ENCODE assay signal across 10 cellular contexts in the genomic region with DNA sequence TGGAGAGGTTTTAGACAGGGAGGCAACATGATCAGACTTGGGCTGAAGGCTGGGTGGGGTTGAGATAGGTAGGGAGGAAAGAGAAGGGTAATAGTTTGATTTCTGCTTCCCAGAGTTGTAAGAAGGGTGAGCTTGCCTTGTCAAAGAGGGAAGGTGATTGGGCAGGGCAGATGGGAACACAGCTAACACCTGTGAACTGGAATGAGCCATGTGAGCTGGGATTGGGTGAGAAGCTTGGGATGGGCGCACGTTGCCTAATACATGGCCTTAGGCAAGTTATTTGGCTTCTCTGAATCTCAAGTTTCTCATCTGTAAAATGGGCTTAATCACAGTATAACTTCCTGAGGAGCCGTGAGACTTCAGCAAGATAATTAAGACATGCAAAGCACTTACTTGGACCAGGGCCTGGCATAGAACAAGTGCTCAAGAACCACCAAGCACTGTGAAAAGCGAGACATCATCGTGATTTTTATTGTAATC. TPM values are rescaled to one million over a fixed set of nuclear protein-coding genes. Genes with fewer than 3 reads are reported as not detected.
DNase-seq lines count a peak whose midpoint lies in the region; ATAC-seq and TF ChIP-seq lines count a peak whose summit lies in the region.
"Had no signal": no experiment of that assay in that cellular context is flagged by ENCODE, and none has a peak within 500 bp of the region (broad histone marks: within the 10 kb centered on the region; RNA-seq: fewer than 3 reads in every experiment).

No MANE protein-coding gene starts in this region.

- H3K36me3 ChIP-seq in KOPT-K1 (ENCODE audit: insufficient read depth, low read length) (no peaks in the 10 kb centered on the region), H7 (replicated peaks; ENCODE audit: control insufficient read depth, insufficient read depth, low read length) (no peaks in the 10 kb centered on the region)

- peak overlapping the region; percentile 63 for H3K27ac ChIP-seq in KOPT-K1 (ENCODE audit: low read depth, low read length, poor library complexity, severe bottlenecking)

- H3K4me3 ChIP-seq in H7 (ENCODE audit: insufficient read depth, low read depth, low read length), result no peak overlapping the region

- peak; percentile 71 for DNase-seq in DMS53 (lab: John Stamatoyannopoulos, UW)
- DNase-seq in activated naive CD4-positive, alpha-beta T cell treated with anti-CD3 and anti-CD28 coated beads, Interleukin-2, amount 50 U/mL, for 72 hours (ENCODE audit: low spot score in 2 of 2), result no peak
- DNase-seq in nephron progenitor cell, result no peak
- no peak for DNase-seq in H7
- DNase-seq in pons (ENCODE audit: low spot score), result no peak
- no peak for DNase-seq in AG20443 (ENCODE audit: low spot score)
- DNase-seq: hypothalamus had no signal

- no peaks in the 10 kb centered on the region for H3K27me3 ChIP-seq in H7 (ENCODE audit: control insufficient read depth, insufficient read depth, low read length)

- TF ChIP-seq CTCF in nephron progenitor cell (IDR thresholded peaks at IDR 0.05), result no peak

- no peaks in the 10 kb centered on the region for H3K27me3 Mint-ChIP-seq in nephron progenitor cell (ENCODE audit: low read depth, poor library complexity)

- no peaks in the 10 kb centered on the region for H3K9me3 ChIP-seq in KOPT-K1 (ENCODE audit: insufficient read depth, low read length, poor library complexity, severe bottlenecking)

- ATAC-seq in activated naive CD4-positive, alpha-beta T cell treated with anti-CD3 and anti-CD28 coated beads, Interleukin-2, amount 50 U/mL, for 72 hours, result no peak
- no peak for ATAC-seq in HG03175 (IDR thresholded peaks at IDR 0.05; ENCODE audit: unreplicated experiment)

- peaks cover 94% of the 10 kb centered on the region for H3K4me1 Mint-ChIP-seq in nephron progenitor cell

- peaks cover 4 to 5% of the 10 kb centered on the region in 2 donors for H3K9me3 Mint-ChIP-seq in activated naive CD4-positive, alpha-beta T cell treated with anti-CD3 and anti-CD28 coated beads, Interleukin-2, amount 50 U/mL, for 72 hours
- no peaks in the 10 kb centered on the region for H3K9me3 Mint-ChIP-seq in nephron progenitor cell
- H3K9me3 Mint-ChIP-seq: neural crest cell had no signal

- H3K36me3 Mint-ChIP-seq in activated naive CD4-positive, alpha-beta T cell treated with anti-CD3 and anti-CD28 coated beads, Interleukin-2, amount 50 U/mL, for 72 hours, result no peaks in the 10 kb centered on the region
- no peaks in the 10 kb centered on the region for H3K36me3 Mint-ChIP-seq in nephron progenitor cell (ENCODE audit: low read depth)

- H3K27ac Mint-ChIP-seq in activated naive CD4-positive, alpha-beta T cell treated with anti-CD3 and anti-CD28 coated beads, Interleukin-2, amount 50 U/mL, for 72 hours, result peak overlapping the region; percentile 30 to 97
- peak overlapping the region; percentile 79 for H3K27ac Mint-ChIP-seq in nephron progenitor cell

- H3K4me3 Mint-ChIP-seq in nephron progenitor cell, result no peak overlapping the region
- H3K4me3 Mint-ChIP-seq: neural crest cell had no signal

RNA-seq across cellular contexts. Expression of gene ID3, which starts 33.8 kb away (rescaled TPM):
- 100 to 1,000 TPM in 1 of 2 donors, 10 to 100 TPM in 1; 31.5 to 290 TPM for total RNA-seq in activated naive CD4-positive, alpha-beta T cell treated with anti-CD3 and anti-CD28 coated beads, Interleukin-2, amount 50 U/mL, for 72 hours
- total RNA-seq in H7 (2014; rRNA removed; shearing (Covaris generic)), result 149 and 160 TPM in 2 replicates
